Comparison of ENCODE assay signal across 9 cellular contexts in the genomic region with DNA sequence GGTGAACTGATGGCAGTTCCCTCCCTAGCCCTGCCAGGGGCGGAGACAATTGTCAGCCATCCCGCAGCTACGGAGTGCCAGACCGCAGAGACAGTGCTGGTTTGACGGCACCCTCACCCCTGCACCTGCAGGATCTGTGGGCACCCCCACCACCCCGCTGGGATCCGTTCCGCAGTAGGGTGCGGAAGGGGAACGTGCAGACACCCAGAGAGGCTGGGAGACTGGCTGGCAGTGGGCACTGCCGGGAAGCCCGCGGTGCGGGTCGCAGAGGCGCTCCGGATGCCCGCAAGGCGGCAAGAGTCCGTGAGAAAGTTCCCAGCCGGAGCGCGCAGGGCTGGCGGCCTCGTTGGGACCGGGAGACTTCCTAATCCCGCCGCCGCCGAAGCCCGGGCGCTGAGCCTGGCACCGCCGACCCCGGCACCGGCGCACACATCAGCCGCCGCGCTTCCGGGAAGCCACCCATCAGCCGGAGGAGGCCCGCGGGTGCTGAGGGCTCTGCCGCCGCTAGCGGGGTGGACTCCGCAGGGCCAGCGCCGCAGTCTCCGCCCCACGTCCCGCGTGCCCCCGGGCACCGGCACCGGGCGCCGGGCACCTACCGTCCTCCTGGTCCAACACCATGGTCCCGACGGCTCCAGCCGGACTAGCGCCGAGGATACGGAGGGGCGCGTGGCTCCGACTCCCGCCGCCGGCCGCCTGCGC. TPM values are rescaled to one million over a fixed set of nuclear protein-coding genes. Genes with fewer than 3 reads are reported as not detected.
DNase-seq lines count a peak whose midpoint lies in the region; ATAC-seq and TF ChIP-seq lines count a peak whose summit lies in the region.
"Had no signal": no experiment of that assay in that cellular context is flagged by ENCODE, and none has a peak within 500 bp of the region (broad histone marks: within the 10 kb centered on the region; RNA-seq: fewer than 3 reads in every experiment).

No MANE protein-coding gene starts in this region.

- H3K27me3 Mint-ChIP-seq in activated CD4-positive, alpha-beta T cell treated with anti-CD3 and anti-CD28 coated beads for 36 hours = peaks cover 65% of the 10 kb centered on the region

- H3K27ac Mint-ChIP-seq in activated CD4-positive, alpha-beta T cell treated with anti-CD3 and anti-CD28 coated beads for 36 hours = no peak overlapping the region

- peak overlapping the region; percentile 56 for H3K4me3 ChIP-seq in adipocyte (ENCODE audit: low read length)
- H3K4me3 ChIP-seq in left lung = peak overlapping the region; percentile 13 to 30
- peak overlapping the region; percentile 74 to 78 for H3K4me3 ChIP-seq in stomach smooth muscle (ENCODE audit: low read length in 2 of 2)

- no peaks in the 10 kb centered on the region for H3K36me3 Mint-ChIP-seq in activated CD4-positive, alpha-beta T cell treated with anti-CD3 and anti-CD28 coated beads for 36 hours (ENCODE audit: low read depth)

- peak; percentile 52 for DNase-seq in activated CD4-positive, alpha-beta T cell treated with anti-CD3 and anti-CD28 coated beads for 36 hours
- DNase-seq in activated CD4-positive, alpha-beta T cell treated with anti-CD3 and anti-CD28 coated beads for 1 hour = no peak
- peak; percentile 43 for DNase-seq in adipocyte (ENCODE audit: low read depth)
- peak in 1 of 2 donors; percentile 78 for DNase-seq in left lung
- no peak for DNase-seq in SIG-M5 treated with dmso at 0.1 percent for 504 hours (lab: John Stamatoyannopoulos, UW; ENCODE audit: unreplicated experiment)
- no peak for DNase-seq in superior temporal gyrus (ENCODE audit: extremely low spot score)

- H3K9me3 ChIP-seq in adipocyte (ENCODE audit: control insufficient read depth, low read length) = no peaks in the 10 kb centered on the region
- no peaks in the 10 kb centered on the region for H3K9me3 ChIP-seq in left lung
- H3K9me3 ChIP-seq in stomach smooth muscle (ENCODE audit: control insufficient read depth in 2 of 2, low read length in 2 of 2) = no peaks in the 10 kb centered on the region

- POLR2A ChIA-PET in activated CD4-positive, alpha-beta T cell treated with anti-CD3 and anti-CD28 coated beads for 36 hours (lab: Charles Lee) = no interaction called here

- intact Hi-C loops in activated CD4-positive, alpha-beta T cell treated with anti-CD3 and anti-CD28 coated beads for 36 hours (cut with DNase I, micrococcal nuclease) = no loop called here
- intact Hi-C loops in left lung (cut with DNase I) = no loop called here

- H3K27me3 ChIP-seq in adipocyte (replicated peaks; ENCODE audit: control insufficient read depth, insufficient read depth, low read length) (peaks cover 65% of the 10 kb centered on the region), left lung (peaks cover 61 to 99% of the 10 kb centered on the region in 2 donors), stomach smooth muscle (ENCODE audit: control insufficient read depth in 1 of 2, insufficient read depth in 2 of 2, low read length in 2 of 2) (peaks cover 0 to 11% of the 10 kb centered on the region in 2 donors)

- H3K4me1 Mint-ChIP-seq in activated CD4-positive, alpha-beta T cell treated with anti-CD3 and anti-CD28 coated beads for 36 hours = peaks cover 7% of the 10 kb centered on the region

- no peaks in the 10 kb centered on the region for H3K9me3 Mint-ChIP-seq in activated CD4-positive, alpha-beta T cell treated with anti-CD3 and anti-CD28 coated beads for 36 hours (ENCODE audit: low read depth)

- H3K4me1 ChIP-seq in adipocyte (ENCODE audit: control insufficient read depth, insufficient read depth, low read length) = peaks cover 14% of the 10 kb centered on the region
- H3K4me1 ChIP-seq in left lung = peaks cover 5 to 22% of the 10 kb centered on the region in 2 donors
- peaks cover 19% of the 10 kb centered on the region for H3K4me1 ChIP-seq in stomach smooth muscle (ENCODE audit: control insufficient read depth, insufficient read depth, low read length)

- peak overlapping the region; percentile 41 for H3K4me3 Mint-ChIP-seq in activated CD4-positive, alpha-beta T cell treated with anti-CD3 and anti-CD28 coated beads for 36 hours

- H3K27ac ChIP-seq in left lung (no peak overlapping the region), stomach smooth muscle (ENCODE audit: low read length) (no peak overlapping the region)

- CTCF ChIA-PET in activated CD4-positive, alpha-beta T cell treated with anti-CD3 and anti-CD28 coated beads for 36 hours (lab: Charles Lee) = interaction anchor here (0.6 to 1.0 kb wide), 4 partner anchors 11 to 106 kb away, joined by 3 read pairs; no protein-coding TSS in a partner anchor

- ATAC-seq in activated CD4-positive, alpha-beta T cell treated with anti-CD3 and anti-CD28 coated beads for 36 hours = peak; percentile 52
- ATAC-seq in left lung (peak; percentile 5), HG03025 (IDR thresholded peaks at IDR 0.05; ENCODE audit: low FRiP score, unreplicated experiment) (no peak)

- H3K9ac ChIP-seq in adipocyte (ENCODE audit: low read length) (no peak overlapping the region), stomach smooth muscle (ENCODE audit: low read length in 2 of 2) (peak overlapping the region; percentile 42 to 67)

- TF ChIP-seq CTCF in left lung (IDR thresholded peaks at IDR 0.05) = no peak

- H3K36me3 ChIP-seq in adipocyte (ENCODE audit: control insufficient read depth, insufficient read depth, low read length, severe bottlenecking) = no peaks in the 10 kb centered on the region
- H3K36me3 ChIP-seq in left lung = no peaks in the 10 kb centered on the region
- H3K36me3 ChIP-seq in stomach smooth muscle (ENCODE audit: control insufficient read depth in 2 of 2, insufficient read depth in 2 of 2, low read length in 2 of 2) = peaks cover 0 to 2% of the 10 kb centered on the region in 2 donors

RNA-seq across cellular contexts. Expression of a gene that starts 4.3 kb away (rescaled TPM):
- total RNA-seq in activated CD4-positive, alpha-beta T cell treated with anti-CD3 and anti-CD28 coated beads for 36 hours = not detected
- not detected for total RNA-seq in left lung
- total RNA-seq: liver had no signal

Comparison
In these comparisons a context has a peak if more than half of its experiments do, and no peak if none do; other contexts are left out.
1. DNase-seq: peak in activated CD4-positive, alpha-beta T cell treated with anti-CD3 and anti-CD28 coated beads for 36 hours (single experiment) and adipocyte (single experiment); none in activated CD4-positive, alpha-beta T cell treated with anti-CD3 and anti-CD28 coated beads for 1 hour (single experiment), SIG-M5 treated with dmso at 0.1 percent for 504 hours (single experiment) and superior temporal gyrus (single experiment).
2. H3K4me3 ChIP-seq: peak in every context shown above with its lines; median percentile 76 in stomach smooth muscle; 56 in adipocyte; 22 in left lung.